In genomic region chr1:156282143-156282478, GRCh38 we compare ENCODE assay signal across 8 cellular contexts. TPM values are rescaled to one million over a fixed set of nuclear protein-coding genes. Genes with fewer than 3 reads are reported as not detected.
DNase-seq lines count a peak whose midpoint lies in the region; ATAC-seq and TF ChIP-seq lines count a peak whose summit lies in the region.

No MANE protein-coding gene starts in this region.

- peak overlapping the region; percentile 96 for H3K4me3 ChIP-seq in AG10803 (ENCODE audit: low read length)
- peak overlapping the region; percentile 89 for H3K4me3 ChIP-seq in coronary artery

- no peak for TF ChIP-seq CTCF in AG10803 (conservative IDR thresholded peaks at IDR 0.05; ENCODE audit: low read length)
- no peak for TF ChIP-seq CTCF in coronary artery (IDR thresholded peaks at IDR 0.05)

- peak; percentile 2 for ATAC-seq in GM21723 (IDR thresholded peaks at IDR 0.05; ENCODE audit: unreplicated experiment)
- no peak for ATAC-seq in HG03139 (IDR thresholded peaks at IDR 0.05; ENCODE audit: unreplicated experiment)

- DNase-seq in AG10803 (ENCODE audit: low read depth): no peak
- DNase-seq in NCI-H526 treated with DMSO at 0.1 percent for 48 hours (lab: John Stamatoyannopoulos, UW): peak; percentile 58
- no peak for DNase-seq in coronary artery (ENCODE audit: low spot score)
- peak; percentile 38 for DNase-seq in mucosa of gallbladder (ENCODE audit: low spot score)
- DNase-seq in midbrain (lab: John Stamatoyannopoulos, UW): no peak
- no peak for DNase-seq in GM03348 (ENCODE audit: low spot score)

- H3K27ac ChIP-seq in coronary artery: peak overlapping the region; percentile 61 to 90

RNA-seq across cellular contexts. Expression of gene SMG5, which starts 0.5 kb away (rescaled TPM):
- 107 TPM for total RNA-seq in mucosa of gallbladder

RNA-seq across cellular contexts. Expression of gene TMEM79, which starts 2.0 kb away (rescaled TPM):
- 9.6 TPM for total RNA-seq in mucosa of gallbladder

RNA-seq across cellular contexts. Expression of gene GLMP, which starts 13.4 kb away (rescaled TPM):
- 67.1 TPM for total RNA-seq in mucosa of gallbladder

RNA-seq across cellular contexts. Expression of gene VHLL, which starts 17.0 kb away (rescaled TPM):
- total RNA-seq in mucosa of gallbladder: not detected

RNA-seq across cellular contexts. Expression of gene PAQR6, which starts 34.3 kb away (rescaled TPM):
- total RNA-seq in mucosa of gallbladder: 7.6 TPM

Comparison
In these comparisons a context has a peak if more than half of its experiments do, and no peak if none do; other contexts are left out.
1. DNase-seq: peak in NCI-H526 treated with DMSO at 0.1 percent for 48 hours (single experiment) and mucosa of gallbladder (single experiment); none in AG10803 (single experiment), coronary artery (single experiment), midbrain (single experiment) and GM03348 (single experiment).